Comparison of ENCODE assay signal across 8 cellular contexts in the genomic region with DNA sequence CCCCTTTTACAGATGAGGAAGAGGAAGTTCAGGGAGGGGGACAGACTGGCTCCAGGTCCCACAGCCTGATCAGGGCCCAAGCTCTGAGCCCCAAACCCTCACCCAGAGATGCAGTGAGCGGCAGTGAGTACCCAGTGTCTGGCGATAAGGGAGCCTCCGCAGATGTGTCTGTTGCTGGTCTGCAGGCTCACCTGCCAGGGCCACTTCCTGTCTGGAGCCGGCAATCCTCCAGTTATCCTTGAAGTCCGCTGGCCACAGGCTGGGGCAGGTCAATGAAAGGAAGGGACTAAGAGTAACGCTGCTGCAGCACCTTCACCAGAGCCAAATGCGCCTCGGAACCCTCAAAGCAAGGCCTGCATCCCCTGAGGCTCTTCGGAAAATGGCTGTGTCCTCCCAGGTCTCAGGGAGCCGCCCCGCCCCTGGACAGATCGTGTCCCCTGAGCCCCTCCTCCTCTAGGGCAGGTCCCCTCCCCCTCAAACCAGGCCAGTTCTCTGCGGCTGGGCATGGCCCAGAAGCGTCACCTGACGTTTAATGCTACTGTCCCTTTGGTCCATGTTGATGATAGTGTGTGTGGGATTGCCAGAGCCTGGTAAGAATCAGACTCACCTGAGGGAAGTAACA. TPM values are rescaled to one million over a fixed set of nuclear protein-coding genes. Genes with fewer than 3 reads are reported as not detected.
DNase-seq lines count a peak whose midpoint lies in the region; ATAC-seq and TF ChIP-seq lines count a peak whose summit lies in the region.

No MANE protein-coding gene starts in this region.

- H3K4me3 ChIP-seq in suprapubic skin (peak overlapping the region; percentile 44), SJCRH30 (no peak overlapping the region)

- no peak for TF ChIP-seq EP300 in suprapubic skin (IDR thresholded peaks at IDR 0.05)

- no peaks in the 10 kb centered on the region for H3K36me3 ChIP-seq in suprapubic skin
- no peaks in the 10 kb centered on the region for H3K36me3 ChIP-seq in SJCRH30

- no peak overlapping the region for H3K27ac Mint-ChIP-seq in chondrocyte (ENCODE audit: unreplicated experiment)

- peak overlapping the region; percentile 46 for H3K4me3 Mint-ChIP-seq in chondrocyte (ENCODE audit: unreplicated experiment)

- TF ChIP-seq CTCF in chondrocyte (IDR thresholded peaks at IDR 0.05) (no peak), suprapubic skin (IDR thresholded peaks at IDR 0.05) (no peak)

- H3K27me3 Mint-ChIP-seq in chondrocyte (ENCODE audit: low read depth): peaks cover 36% of the 10 kb centered on the region

- H3K4me1 ChIP-seq in suprapubic skin (peaks cover 13% of the 10 kb centered on the region), SJCRH30 (no peaks in the 10 kb centered on the region)

- ATAC-seq in left lobe of liver (peak; percentile 72), HG03097 (IDR thresholded peaks at IDR 0.05; ENCODE audit: low FRiP score, unreplicated experiment) (no peak)

- no peak for TF ChIP-seq POLR2A in suprapubic skin (IDR thresholded peaks at IDR 0.05)

- DNase-seq in NCI-H82 (lab: John Stamatoyannopoulos, UW): peak; percentile 8
- DNase-seq in NCI-H82 treated with DMSO at 0.1 percent for 48 hours (lab: John Stamatoyannopoulos, UW; ENCODE audit: unreplicated experiment): no peak
- DNase-seq in chondrocyte (ENCODE audit: low spot score): no peak
- no peak for DNase-seq in left lobe of liver (ENCODE audit: low spot score)
- no peak for DNase-seq in suprapubic skin (ENCODE audit: low spot score in 2 of 2)
- no peak for DNase-seq in stimulated activated naive CD4-positive, alpha-beta T cell (lab: John Stamatoyannopoulos, UW)
- no peak for DNase-seq in SJCRH30

- no peaks in the 10 kb centered on the region for H3K9me3 Mint-ChIP-seq in chondrocyte (ENCODE audit: low read depth)

- H3K4me1 Mint-ChIP-seq in chondrocyte (ENCODE audit: low read depth): peaks cover 4% of the 10 kb centered on the region

- no peaks in the 10 kb centered on the region for H3K36me3 Mint-ChIP-seq in chondrocyte (ENCODE audit: low read depth)

- H3K27ac ChIP-seq in suprapubic skin: no peak overlapping the region
- H3K27ac ChIP-seq in SJCRH30: no peak overlapping the region

- no peaks in the 10 kb centered on the region for H3K9me3 ChIP-seq in suprapubic skin
- H3K9me3 ChIP-seq in SJCRH30 (replicated peaks): no peaks in the 10 kb centered on the region

- no peaks in the 10 kb centered on the region for H3K27me3 ChIP-seq in suprapubic skin
- H3K27me3 ChIP-seq in SJCRH30: no peaks in the 10 kb centered on the region

- WGBS in suprapubic skin: 67% methylated on average over 4 of the region's 15 CpGs

RNA-seq across cellular contexts. Expression of a gene that starts 51.5 kb away (rescaled TPM):
- total RNA-seq in chondrocyte (0.22 to 0.82 TPM in 2 of 3 replicates, not detected in the other), left lobe of liver (1.4 TPM), suprapubic skin (1 to 10 TPM in 1 of 4 donors, not detected in 3; 1.4 TPM)
- not detected in 2 replicates for total RNA-seq in SJCRH30 (2014; rRNA removed; shearing (Covaris generic))
